ENCODE assay signal across 1 cellular context in the genomic region with DNA sequence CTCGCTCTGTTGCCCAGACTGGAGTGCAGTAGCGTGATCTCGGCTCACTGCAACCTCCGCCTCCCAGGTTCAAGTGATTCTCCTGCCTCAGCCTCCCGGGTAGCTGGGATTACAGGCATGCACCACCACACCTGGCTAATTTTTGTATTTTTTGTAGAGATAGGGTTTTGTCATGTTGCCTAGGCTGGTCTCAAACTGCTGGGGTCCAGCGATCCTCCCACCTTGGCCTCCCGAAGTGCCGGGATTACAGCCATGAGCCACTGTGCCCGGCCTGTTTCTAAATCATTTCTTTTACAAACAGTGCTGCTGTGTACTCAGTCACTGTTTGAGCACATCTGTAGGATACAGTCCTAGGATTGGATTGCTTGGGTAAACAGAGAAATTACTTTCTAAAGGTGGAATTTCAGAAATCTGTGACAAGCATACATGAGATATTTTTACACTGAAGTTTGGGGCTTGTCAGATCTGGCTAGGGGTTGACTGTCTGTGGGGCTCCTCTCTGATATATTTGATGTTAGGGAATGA.
TF ChIP-seq lines count a peak whose summit lies in the region.
"Not testable (repeated sequence)": the region's sequence is repeated elsewhere in the genome, so short reads cannot be mapped to it uniquely, and the experiment has no call there.

No MANE protein-coding gene starts in this region.

TF ChIP-seq in HepG2, 621 proteins besides CTCF, POLR2A, EP300 and RAD21 (continues in another document):
- peak; percentile 22; the same call in 1 of the 2 replicates for TF ChIP-seq SIX1 (CRISPR knock-in tag; IDR thresholded peaks at IDR 0.05; ENCODE audit: borderline replicate concordance)
- TF ChIP-seq KDM1A (CRISPR knock-in tag; IDR thresholded peaks at IDR 0.05): peak; percentile 76; the same call in 1 of the 2 replicates
- TF ChIP-seq, protein P1, sequence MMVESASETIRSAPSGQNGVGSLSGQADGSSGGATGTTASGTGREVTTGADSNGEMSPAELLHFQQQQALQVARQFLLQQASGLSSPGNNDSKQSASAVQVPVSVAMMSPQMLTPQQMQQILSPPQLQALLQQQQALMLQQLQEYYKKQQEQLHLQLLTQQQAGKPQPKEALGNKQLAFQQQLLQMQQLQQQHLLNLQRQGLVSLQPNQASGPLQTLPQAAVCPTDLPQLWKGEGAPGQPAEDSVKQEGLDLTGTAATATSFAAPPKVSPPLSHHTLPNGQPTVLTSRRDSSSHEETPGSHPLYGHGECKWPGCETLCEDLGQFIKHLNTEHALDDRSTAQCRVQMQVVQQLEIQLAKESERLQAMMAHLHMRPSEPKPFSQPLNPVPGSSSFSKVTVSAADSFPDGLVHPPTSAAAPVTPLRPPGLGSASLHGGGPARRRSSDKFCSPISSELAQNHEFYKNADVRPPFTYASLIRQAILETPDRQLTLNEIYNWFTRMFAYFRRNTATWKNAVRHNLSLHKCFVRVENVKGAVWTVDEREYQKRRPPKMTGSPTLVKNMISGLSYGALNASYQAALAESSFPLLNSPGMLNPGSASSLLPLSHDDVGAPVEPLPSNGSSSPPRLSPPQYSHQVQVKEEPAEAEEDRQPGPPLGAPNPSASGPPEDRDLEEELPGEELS (CRISPR knock-in tag; IDR thresholded peaks at IDR 0.05): peak; percentile 32; the same call in 1 of the 2 replicates
- peak; percentile 98 for TF ChIP-seq GFI1 (CRISPR knock-in tag; IDR thresholded peaks at IDR 0.05; ENCODE audit: borderline replicate concordance)
- TF ChIP-seq SP5 (CRISPR knock-in tag; IDR thresholded peaks at IDR 0.05; ENCODE audit: borderline replicate concordance, low read depth): 0 out of 2 replicates have a peak, but pooled peaks have one; percentile 27
- not testable (repeated sequence) for TF ChIP-seq FOXP1, SOX13, LCORL (IDR thresholded peaks at IDR 0.05)
- peak; percentile 40; the same call in 1 of the 2 replicates for TF ChIP-seq FOXP1 (CRISPR knock-in tag; IDR thresholded peaks at IDR 0.05)
- peak; percentile 74 for TF ChIP-seq HDAC2 (CRISPR knock-in tag; IDR thresholded peaks at IDR 0.05)
- peak in 1 of 2 experiments; percentile 47; a peak in 1 of 4 replicates for TF ChIP-seq SOX13 (CRISPR knock-in tag; conservative IDR thresholded peaks at IDR 0.05 in 1 of 2, IDR thresholded peaks at IDR 0.05 in 1 of 2)
- peak; percentile 81; the same call in 1 of the 2 replicates for TF ChIP-seq TBX3 (IDR thresholded peaks at IDR 0.05; ENCODE audit: borderline replicate concordance)
- peak; percentile 86 for TF ChIP-seq FOXA3 (CRISPR knock-in tag; IDR thresholded peaks at IDR 0.05)
- TF ChIP-seq ZNF292 (CRISPR knock-in tag; IDR thresholded peaks at IDR 0.05; ENCODE audit: borderline replicate concordance, low read depth): peak; percentile 25; the same call in 1 of the 2 replicates
- TF ChIP-seq, protein P2, sequence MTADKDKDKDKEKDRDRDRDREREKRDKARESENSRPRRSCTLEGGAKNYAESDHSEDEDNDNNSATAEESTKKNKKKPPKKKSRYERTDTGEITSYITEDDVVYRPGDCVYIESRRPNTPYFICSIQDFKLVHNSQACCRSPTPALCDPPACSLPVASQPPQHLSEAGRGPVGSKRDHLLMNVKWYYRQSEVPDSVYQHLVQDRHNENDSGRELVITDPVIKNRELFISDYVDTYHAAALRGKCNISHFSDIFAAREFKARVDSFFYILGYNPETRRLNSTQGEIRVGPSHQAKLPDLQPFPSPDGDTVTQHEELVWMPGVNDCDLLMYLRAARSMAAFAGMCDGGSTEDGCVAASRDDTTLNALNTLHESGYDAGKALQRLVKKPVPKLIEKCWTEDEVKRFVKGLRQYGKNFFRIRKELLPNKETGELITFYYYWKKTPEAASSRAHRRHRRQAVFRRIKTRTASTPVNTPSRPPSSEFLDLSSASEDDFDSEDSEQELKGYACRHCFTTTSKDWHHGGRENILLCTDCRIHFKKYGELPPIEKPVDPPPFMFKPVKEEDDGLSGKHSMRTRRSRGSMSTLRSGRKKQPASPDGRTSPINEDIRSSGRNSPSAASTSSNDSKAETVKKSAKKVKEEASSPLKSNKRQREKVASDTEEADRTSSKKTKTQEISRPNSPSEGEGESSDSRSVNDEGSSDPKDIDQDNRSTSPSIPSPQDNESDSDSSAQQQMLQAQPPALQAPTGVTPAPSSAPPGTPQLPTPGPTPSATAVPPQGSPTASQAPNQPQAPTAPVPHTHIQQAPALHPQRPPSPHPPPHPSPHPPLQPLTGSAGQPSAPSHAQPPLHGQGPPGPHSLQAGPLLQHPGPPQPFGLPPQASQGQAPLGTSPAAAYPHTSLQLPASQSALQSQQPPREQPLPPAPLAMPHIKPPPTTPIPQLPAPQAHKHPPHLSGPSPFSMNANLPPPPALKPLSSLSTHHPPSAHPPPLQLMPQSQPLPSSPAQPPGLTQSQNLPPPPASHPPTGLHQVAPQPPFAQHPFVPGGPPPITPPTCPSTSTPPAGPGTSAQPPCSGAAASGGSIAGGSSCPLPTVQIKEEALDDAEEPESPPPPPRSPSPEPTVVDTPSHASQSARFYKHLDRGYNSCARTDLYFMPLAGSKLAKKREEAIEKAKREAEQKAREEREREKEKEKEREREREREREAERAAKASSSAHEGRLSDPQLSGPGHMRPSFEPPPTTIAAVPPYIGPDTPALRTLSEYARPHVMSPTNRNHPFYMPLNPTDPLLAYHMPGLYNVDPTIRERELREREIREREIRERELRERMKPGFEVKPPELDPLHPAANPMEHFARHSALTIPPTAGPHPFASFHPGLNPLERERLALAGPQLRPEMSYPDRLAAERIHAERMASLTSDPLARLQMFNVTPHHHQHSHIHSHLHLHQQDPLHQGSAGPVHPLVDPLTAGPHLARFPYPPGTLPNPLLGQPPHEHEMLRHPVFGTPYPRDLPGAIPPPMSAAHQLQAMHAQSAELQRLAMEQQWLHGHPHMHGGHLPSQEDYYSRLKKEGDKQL (CRISPR knock-in tag; IDR thresholded peaks at IDR 0.05; ENCODE audit: low read depth): peak; percentile 73
- TF ChIP-seq, protein P3, sequence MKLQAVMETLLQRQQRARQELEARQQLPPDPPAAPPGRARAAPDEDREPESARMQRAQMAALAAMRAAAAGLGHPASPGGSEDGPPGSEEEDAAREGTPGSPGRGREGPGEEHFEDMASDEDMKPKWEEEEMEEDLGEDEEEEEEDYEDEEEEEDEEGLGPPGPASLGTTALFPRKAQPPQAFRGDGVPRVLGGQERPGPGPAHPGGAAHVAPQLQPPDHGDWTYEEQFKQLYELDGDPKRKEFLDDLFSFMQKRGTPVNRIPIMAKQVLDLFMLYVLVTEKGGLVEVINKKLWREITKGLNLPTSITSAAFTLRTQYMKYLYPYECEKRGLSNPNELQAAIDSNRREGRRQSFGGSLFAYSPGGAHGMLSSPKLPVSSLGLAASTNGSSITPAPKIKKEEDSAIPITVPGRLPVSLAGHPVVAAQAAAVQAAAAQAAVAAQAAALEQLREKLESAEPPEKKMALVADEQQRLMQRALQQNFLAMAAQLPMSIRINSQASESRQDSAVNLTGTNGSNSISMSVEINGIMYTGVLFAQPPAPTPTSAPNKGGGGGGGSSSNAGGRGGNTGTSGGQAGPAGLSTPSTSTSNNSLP (IDR thresholded peaks at IDR 0.05; ENCODE audit: low read depth, low read length): 0 out of 2 replicates have a peak, but pooled peaks have one; percentile 56
- TF ChIP-seq HNF4A (CRISPR knock-in tag; IDR thresholded peaks at IDR 0.05): 0 out of 2 replicates have a peak, but pooled peaks have one; percentile 15
- peak; percentile 68; the same call in 1 of the 2 replicates for TF ChIP-seq RCOR2 (CRISPR knock-in tag; IDR thresholded peaks at IDR 0.05)
- TF ChIP-seq, protein P4, sequence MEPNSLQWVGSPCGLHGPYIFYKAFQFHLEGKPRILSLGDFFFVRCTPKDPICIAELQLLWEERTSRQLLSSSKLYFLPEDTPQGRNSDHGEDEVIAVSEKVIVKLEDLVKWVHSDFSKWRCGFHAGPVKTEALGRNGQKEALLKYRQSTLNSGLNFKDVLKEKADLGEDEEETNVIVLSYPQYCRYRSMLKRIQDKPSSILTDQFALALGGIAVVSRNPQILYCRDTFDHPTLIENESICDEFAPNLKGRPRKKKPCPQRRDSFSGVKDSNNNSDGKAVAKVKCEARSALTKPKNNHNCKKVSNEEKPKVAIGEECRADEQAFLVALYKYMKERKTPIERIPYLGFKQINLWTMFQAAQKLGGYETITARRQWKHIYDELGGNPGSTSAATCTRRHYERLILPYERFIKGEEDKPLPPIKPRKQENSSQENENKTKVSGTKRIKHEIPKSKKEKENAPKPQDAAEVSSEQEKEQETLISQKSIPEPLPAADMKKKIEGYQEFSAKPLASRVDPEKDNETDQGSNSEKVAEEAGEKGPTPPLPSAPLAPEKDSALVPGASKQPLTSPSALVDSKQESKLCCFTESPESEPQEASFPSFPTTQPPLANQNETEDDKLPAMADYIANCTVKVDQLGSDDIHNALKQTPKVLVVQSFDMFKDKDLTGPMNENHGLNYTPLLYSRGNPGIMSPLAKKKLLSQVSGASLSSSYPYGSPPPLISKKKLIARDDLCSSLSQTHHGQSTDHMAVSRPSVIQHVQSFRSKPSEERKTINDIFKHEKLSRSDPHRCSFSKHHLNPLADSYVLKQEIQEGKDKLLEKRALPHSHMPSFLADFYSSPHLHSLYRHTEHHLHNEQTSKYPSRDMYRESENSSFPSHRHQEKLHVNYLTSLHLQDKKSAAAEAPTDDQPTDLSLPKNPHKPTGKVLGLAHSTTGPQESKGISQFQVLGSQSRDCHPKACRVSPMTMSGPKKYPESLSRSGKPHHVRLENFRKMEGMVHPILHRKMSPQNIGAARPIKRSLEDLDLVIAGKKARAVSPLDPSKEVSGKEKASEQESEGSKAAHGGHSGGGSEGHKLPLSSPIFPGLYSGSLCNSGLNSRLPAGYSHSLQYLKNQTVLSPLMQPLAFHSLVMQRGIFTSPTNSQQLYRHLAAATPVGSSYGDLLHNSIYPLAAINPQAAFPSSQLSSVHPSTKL (CRISPR knock-in tag; IDR thresholded peaks at IDR 0.05): peak; percentile 69
- TF ChIP-seq, protein P5, sequence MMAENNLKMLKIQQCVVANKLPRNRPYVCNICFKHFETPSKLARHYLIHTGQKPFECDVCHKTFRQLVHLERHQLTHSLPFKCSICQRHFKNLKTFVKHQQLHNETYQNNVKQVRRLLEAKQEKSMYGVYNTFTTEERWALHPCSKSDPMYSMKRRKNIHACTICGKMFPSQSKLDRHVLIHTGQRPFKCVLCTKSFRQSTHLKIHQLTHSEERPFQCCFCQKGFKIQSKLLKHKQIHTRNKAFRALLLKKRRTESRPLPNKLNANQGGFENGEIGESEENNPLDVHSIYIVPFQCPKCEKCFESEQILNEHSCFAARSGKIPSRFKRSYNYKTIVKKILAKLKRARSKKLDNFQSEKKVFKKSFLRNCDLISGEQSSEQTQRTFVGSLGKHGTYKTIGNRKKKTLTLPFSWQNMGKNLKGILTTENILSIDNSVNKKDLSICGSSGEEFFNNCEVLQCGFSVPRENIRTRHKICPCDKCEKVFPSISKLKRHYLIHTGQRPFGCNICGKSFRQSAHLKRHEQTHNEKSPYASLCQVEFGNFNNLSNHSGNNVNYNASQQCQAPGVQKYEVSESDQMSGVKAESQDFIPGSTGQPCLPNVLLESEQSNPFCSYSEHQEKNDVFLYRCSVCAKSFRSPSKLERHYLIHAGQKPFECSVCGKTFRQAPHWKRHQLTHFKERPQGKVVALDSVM (CRISPR knock-in tag; IDR thresholded peaks at IDR 0.05): peak; percentile 95
- 0 out of 4 replicates have a peak, but pooled peaks of 1 of the 2 experiments have one; percentile 22 for TF ChIP-seq NR2F1 (CRISPR knock-in tag; IDR thresholded peaks at IDR 0.05)
- TF ChIP-seq BCL6 (CRISPR knock-in tag; IDR thresholded peaks at IDR 0.05): peak; percentile 78
- peak; percentile 54 for TF ChIP-seq SALL1 (CRISPR knock-in tag; IDR thresholded peaks at IDR 0.05)
- 0 out of 2 replicates have a peak, but pooled peaks have one; percentile 17 for TF ChIP-seq MIXL1 (CRISPR knock-in tag; IDR thresholded peaks at IDR 0.05)
- 0 out of 2 replicates have a peak, but pooled peaks have one; percentile 34 for TF ChIP-seq LCORL (CRISPR knock-in tag; IDR thresholded peaks at IDR 0.05)
- TF ChIP-seq HMG20B (CRISPR knock-in tag; conservative IDR thresholded peaks at IDR 0.05): peak; percentile 97
- peak; percentile 20; the same call in 1 of the 2 replicates for TF ChIP-seq ZNF331 (CRISPR knock-in tag; IDR thresholded peaks at IDR 0.05)
- TF ChIP-seq PHF21A (CRISPR knock-in tag; IDR thresholded peaks at IDR 0.05): peak; percentile 54; the same call in 1 of the 2 replicates
- TF ChIP-seq, protein P6, sequence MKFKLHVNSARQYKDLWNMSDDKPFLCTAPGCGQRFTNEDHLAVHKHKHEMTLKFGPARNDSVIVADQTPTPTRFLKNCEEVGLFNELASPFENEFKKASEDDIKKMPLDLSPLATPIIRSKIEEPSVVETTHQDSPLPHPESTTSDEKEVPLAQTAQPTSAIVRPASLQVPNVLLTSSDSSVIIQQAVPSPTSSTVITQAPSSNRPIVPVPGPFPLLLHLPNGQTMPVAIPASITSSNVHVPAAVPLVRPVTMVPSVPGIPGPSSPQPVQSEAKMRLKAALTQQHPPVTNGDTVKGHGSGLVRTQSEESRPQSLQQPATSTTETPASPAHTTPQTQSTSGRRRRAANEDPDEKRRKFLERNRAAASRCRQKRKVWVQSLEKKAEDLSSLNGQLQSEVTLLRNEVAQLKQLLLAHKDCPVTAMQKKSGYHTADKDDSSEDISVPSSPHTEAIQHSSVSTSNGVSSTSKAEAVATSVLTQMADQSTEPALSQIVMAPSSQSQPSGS (CRISPR knock-in tag; IDR thresholded peaks at IDR 0.05): peak; percentile 27; the same call in 1 of the 2 replicates
- peak; percentile 75; the same call in 1 of the 2 replicates for TF ChIP-seq FOXA1 (IDR thresholded peaks at IDR 0.05)
- peak; percentile 91 for TF ChIP-seq FOXA1 (CRISPR knock-in tag; IDR thresholded peaks at IDR 0.05)
- peak; percentile 68 for TF ChIP-seq TEAD3 (CRISPR knock-in tag; optimal IDR thresholded peaks at IDR 0.05; ENCODE audit: borderline replicate concordance)
- TF ChIP-seq, protein P7, sequence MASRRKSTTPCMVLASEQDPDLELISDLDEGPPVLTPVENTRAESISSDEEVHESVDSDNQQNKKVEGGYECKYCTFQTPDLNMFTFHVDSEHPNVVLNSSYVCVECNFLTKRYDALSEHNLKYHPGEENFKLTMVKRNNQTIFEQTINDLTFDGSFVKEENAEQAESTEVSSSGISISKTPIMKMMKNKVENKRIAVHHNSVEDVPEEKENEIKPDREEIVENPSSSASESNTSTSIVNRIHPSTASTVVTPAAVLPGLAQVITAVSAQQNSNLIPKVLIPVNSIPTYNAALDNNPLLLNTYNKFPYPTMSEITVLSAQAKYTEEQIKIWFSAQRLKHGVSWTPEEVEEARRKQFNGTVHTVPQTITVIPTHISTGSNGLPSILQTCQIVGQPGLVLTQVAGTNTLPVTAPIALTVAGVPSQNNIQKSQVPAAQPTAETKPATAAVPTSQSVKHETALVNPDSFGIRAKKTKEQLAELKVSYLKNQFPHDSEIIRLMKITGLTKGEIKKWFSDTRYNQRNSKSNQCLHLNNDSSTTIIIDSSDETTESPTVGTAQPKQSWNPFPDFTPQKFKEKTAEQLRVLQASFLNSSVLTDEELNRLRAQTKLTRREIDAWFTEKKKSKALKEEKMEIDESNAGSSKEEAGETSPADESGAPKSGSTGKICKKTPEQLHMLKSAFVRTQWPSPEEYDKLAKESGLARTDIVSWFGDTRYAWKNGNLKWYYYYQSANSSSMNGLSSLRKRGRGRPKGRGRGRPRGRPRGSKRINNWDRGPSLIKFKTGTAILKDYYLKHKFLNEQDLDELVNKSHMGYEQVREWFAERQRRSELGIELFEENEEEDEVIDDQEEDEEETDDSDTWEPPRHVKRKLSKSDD (CRISPR knock-in tag; IDR thresholded peaks at IDR 0.05; ENCODE audit: low read depth): 0 out of 2 replicates have a peak, but pooled peaks have one; percentile 49
- 0 out of 2 replicates have a peak, but pooled peaks have one; percentile 11 for TF ChIP-seq FOSL2 (CRISPR knock-in tag; IDR thresholded peaks at IDR 0.05)
